ENCODE assay signal across 23 cellular contexts in genomic region chr2:8416836-8417832, GRCh38.
DNase-seq lines count a peak whose midpoint lies in the region; ATAC-seq and TF ChIP-seq lines count a peak whose summit lies in the region.
"Had no signal": no experiment of that assay in that cellular context is flagged by ENCODE, and none has a peak within 500 bp of the region (broad histone marks: within the 10 kb centered on the region; RNA-seq: fewer than 3 reads in every experiment).

No MANE protein-coding gene starts in this region.

- dilution Hi-C loops in IMR-90 (cut with HindIII; ENCODE audit: low sequenced_read_pairs, unreplicated experiment): no loop called here

- H3K23ac ChIP-seq in IMR-90 (ENCODE audit: low read depth, low read length): no peak overlapping the region

- H3K4ac ChIP-seq in IMR-90 (ENCODE audit: low read depth, low read length): peak overlapping the region; percentile 68; the same call in 1 of the 2 replicates

- POLR2A ChIA-PET in IMR-90 (lab: Charles Lee; ENCODE audit: unreplicated experiment): no interaction called here

- H3K27me3 ChIP-seq in IMR-90 (ENCODE audit: control insufficient read depth, insufficient read depth, low read length): no peaks in the 10 kb centered on the region; the same call in 1 of the 2 replicates

- CTCF ChIA-PET in IMR-90 (lab: Yijun Ruan, JAX): interaction anchor here (0.9 kb wide), 1 partner anchor 12 kb away, joined by 3 read pairs; no protein-coding TSS in a partner anchor

- peak overlapping the region; percentile 77; the same call in 1 of the 2 replicates for H3K14ac ChIP-seq in IMR-90 (replicated peaks; ENCODE audit: low read depth, low read length)

- peak overlapping the region; percentile 15 for H3K27ac Mint-ChIP-seq in chondrocyte (ENCODE audit: unreplicated experiment)
- peak overlapping the region in 1 of 2 donors; percentile 77 for H3K27ac Mint-ChIP-seq in natural killer cell treated with Interleukin-12 subunit alpha and Interleukin-12 subunit beta and Interleukin-15 and Interleukin-18, amount 100 ng/mL, for 72 hours
- H3K27ac Mint-ChIP-seq: progenitor cell of endocrine pancreas; T-helper 2 cell treated with Interferon-gamma antibody and Interleukin-4, amounts not matched to agents 5 μg/mL and 100 μg/mL, for 36 hours had no signal

- H2BK20ac ChIP-seq in IMR-90 (ENCODE audit: low read depth, low read length): peak overlapping the region; percentile 92

- TF ChIP-seq POLR2A in IMR-90 (IDR thresholded peaks at IDR 0.05; ENCODE audit: low read depth, low read length): no peak

- in situ Hi-C loops in IMR-90 (cut with MboI; ENCODE audit: low sequenced_read_pairs): no loop called here

- peak overlapping the region; percentile 8 for H2AK9ac ChIP-seq in IMR-90 (replicated peaks; ENCODE audit: low read depth, low read length, poor library complexity)

- H2BK5ac ChIP-seq in IMR-90 (ENCODE audit: low read depth, low read length, poor library complexity, severe bottlenecking): peak overlapping the region; percentile 69

- H3K9me3 ChIP-seq in IMR-90 (ENCODE audit: control insufficient read depth, insufficient read depth, low read length): no peaks in the 10 kb centered on the region
- H3K9me3 ChIP-seq: lower lobe of right lung, mucosa of descending colon had no signal

- no peaks in the 10 kb centered on the region for H4K20me1 ChIP-seq in IMR-90 (ENCODE audit: insufficient read depth, low read length)

- H2AK5ac ChIP-seq in IMR-90 (ENCODE audit: low read depth, low read length): peak overlapping the region; percentile 72; the same call in 1 of the 2 replicates

- peak overlapping the region; percentile 53; the same call in 1 of the 3 replicates for H2BK15ac ChIP-seq in IMR-90 (ENCODE audit: low read depth, low read length)

- peak overlapping the region; percentile 19; the same call in 1 of the 2 replicates for H3K27ac ChIP-seq in IMR-90 (ENCODE audit: insufficient read depth, low read length)
- H3K27ac ChIP-seq: lower lobe of right lung, VCaP had no signal

- no peak overlapping the region for H3K9ac ChIP-seq in IMR-90 (ENCODE audit: low read depth, low read length)

- H4K8ac ChIP-seq in IMR-90 (ENCODE audit: low read depth in 2 of 2, low read length in 2 of 2): peak overlapping the region; percentile 47 to 62; a peak in 3 of 4 replicates

- BruUV-seq in IMR-90 (replicated peaks; lab: Mats Ljungman, UMichigan): no TSS peak

- ATAC-seq in IMR-90 (ENCODE audit: low read depth): peak; percentile 42
- peak; percentile 43 to 60 for ATAC-seq in natural killer cell treated with Interleukin-12 subunit alpha and Interleukin-12 subunit beta and Interleukin-15 and Interleukin-18, amount 100 ng/mL, for 72 hours
- ATAC-seq in HG03520 (IDR thresholded peaks at IDR 0.05; ENCODE audit: unreplicated experiment): no peak
- ATAC-seq: lower lobe of right lung, mucosa of descending colon had no signal

- no peaks in the 10 kb centered on the region for H3K79me1 ChIP-seq in IMR-90 (ENCODE audit: low read depth in 1 of 2, low read length in 2 of 2)

- H4K5ac ChIP-seq in IMR-90 (ENCODE audit: low read depth, low read length): peak overlapping the region; percentile 77; the same call in 1 of the 2 replicates

- H3K36me3 Mint-ChIP-seq in chondrocyte (ENCODE audit: low read depth): no peaks in the 10 kb centered on the region
- H3K36me3 Mint-ChIP-seq in natural killer cell treated with Interleukin-12 subunit alpha and Interleukin-12 subunit beta and Interleukin-15 and Interleukin-18, amount 100 ng/mL, for 72 hours: no peaks in the 10 kb centered on the region

- H3K4me3 ChIP-seq in IMR-90 (ENCODE audit: insufficient read depth, low read depth, low read length): no peak overlapping the region
- H3K4me3 ChIP-seq: lower lobe of right lung, mucosa of descending colon had no signal

- intact Hi-C loops in IMR-90 (cut with micrococcal nuclease): no loop called here

- DNase-seq in DMS53 (lab: John Stamatoyannopoulos, UW) (peak; percentile 18), DMS53 treated with DMSO at 0.1 percent for 48 hours (lab: John Stamatoyannopoulos, UW; ENCODE audit: unreplicated experiment) (no peak), IMR-90 (peak; percentile 56), chondrocyte (ENCODE audit: low spot score) (no peak), COR-L47 (lab: John Stamatoyannopoulos, UW) (no peak), HUDEP-2 (lab: John Stamatoyannopoulos, UW; ENCODE audit: unreplicated experiment in 76 of 76) (no peak)
- no peak for DNase-seq in natural killer cell treated with Interleukin-12 subunit alpha and Interleukin-12 subunit beta and Interleukin-15 and Interleukin-18, amount 100 ng/mL, for 72 hours (ENCODE audit: low spot score)
- DNase-seq: 8988T; activated CD4-positive, alpha-beta T cell treated with anti-CD3 and anti-CD28 coated beads, Interleukin-2, amount 50 U/mL, for 4 hours; activated naive CD4-positive, alpha-beta T cell treated with Interleukin-2 at 50 U/mL for 16 hours; amygdala; kidney; lower lobe of right lung; mucosa of descending colon; NCI-H1105 treated with DMSO at 0.1 percent for 48 hours; NCI-H2029; NCI-H2227 treated with DMSO at 0.1 percent for 48 hours; NCI-H748 treated with DMSO at 0.1 percent for 48 hours had no signal

- H4K91ac ChIP-seq in IMR-90 (ENCODE audit: insufficient read depth, low read depth, low read length): peak overlapping the region; percentile 83

- peak overlapping the region; percentile 10; the same call in 1 of the 2 replicates for H3K4me2 ChIP-seq in IMR-90 (ENCODE audit: low read depth, low read length)

- H3K4me1 ChIP-seq in IMR-90 (ENCODE audit: control insufficient read depth, insufficient read depth, low read length): peaks cover 16% of the 10 kb centered on the region

- WGBS in IMR-90 (ENCODE audit: extremely low coverage in 2 of 2, insufficient read length in 1 of 2), 2 experiments: no CpG with 5 or more reads among the region's 10 CpGs

- peak overlapping the region; percentile 82 for H3K18ac ChIP-seq in IMR-90 (ENCODE audit: low read depth, low read length)

- H3K4me3 Mint-ChIP-seq in chondrocyte (ENCODE audit: unreplicated experiment): no peak overlapping the region
- no peak overlapping the region for H3K4me3 Mint-ChIP-seq in natural killer cell treated with Interleukin-12 subunit alpha and Interleukin-12 subunit beta and Interleukin-15 and Interleukin-18, amount 100 ng/mL, for 72 hours
- H3K4me3 Mint-ChIP-seq: neural crest cell; T-helper 2 cell treated with Interferon-gamma antibody and Interleukin-4, amounts not matched to agents 5 μg/mL and 100 μg/mL, for 36 hours had no signal

- no peak overlapping the region for H3K56ac ChIP-seq in IMR-90 (ENCODE audit: extremely low read depth, insufficient read depth, low read length)

- H3K9me3 Mint-ChIP-seq in chondrocyte (ENCODE audit: low read depth): peaks cover 6% of the 10 kb centered on the region
- H3K9me3 Mint-ChIP-seq in natural killer cell treated with Interleukin-12 subunit alpha and Interleukin-12 subunit beta and Interleukin-15 and Interleukin-18, amount 100 ng/mL, for 72 hours: peaks cover 2% of the 10 kb centered on the region
- H3K9me3 Mint-ChIP-seq: neural crest cell; T-helper 2 cell treated with Interferon-gamma antibody and Interleukin-4, amounts not matched to agents 5 μg/mL and 100 μg/mL, for 36 hours had no signal

- TF ChIP-seq CTCF in IMR-90 (conservative IDR thresholded peaks at IDR 0.05; ENCODE audit: low read depth, low read length) (no peak), chondrocyte (IDR thresholded peaks at IDR 0.05) (no peak)

- H3K9me1 ChIP-seq in IMR-90 (ENCODE audit: insufficient read depth, low read length): peaks cover 8% of the 10 kb centered on the region; the same call in 1 of the 2 replicates

- peak overlapping the region; percentile 52 for H2AFZ ChIP-seq in IMR-90 (replicated peaks; ENCODE audit: low read length, poor library complexity)

- H2BK120ac ChIP-seq in IMR-90 (ENCODE audit: low read depth, low read length): peak overlapping the region; percentile 57

- H3K36me3 ChIP-seq in IMR-90 (ENCODE audit: control insufficient read depth, insufficient read depth, low read length): no peaks in the 10 kb centered on the region
- H3K36me3 ChIP-seq: lower lobe of right lung had no signal

- H3K27me3 Mint-ChIP-seq in chondrocyte (ENCODE audit: low read depth): peaks cover 1% of the 10 kb centered on the region
- H3K27me3 Mint-ChIP-seq in natural killer cell treated with Interleukin-12 subunit alpha and Interleukin-12 subunit beta and Interleukin-15 and Interleukin-18, amount 100 ng/mL, for 72 hours: no peaks in the 10 kb centered on the region

- TF ChIP-seq RAD21 in IMR-90 (IDR thresholded peaks at IDR 0.05; ENCODE audit: low read length): no peak

- H3K4me1 Mint-ChIP-seq in chondrocyte (ENCODE audit: low read depth): peaks cover 54% of the 10 kb centered on the region
- H3K4me1 Mint-ChIP-seq in natural killer cell treated with Interleukin-12 subunit alpha and Interleukin-12 subunit beta and Interleukin-15 and Interleukin-18, amount 100 ng/mL, for 72 hours (ENCODE audit: low read depth in 2 of 2): peaks cover 59 to 60% of the 10 kb centered on the region in 2 donors

TF ChIP-seq in IMR-90, 13 proteins besides CTCF, POLR2A, EP300 and RAD21 (continues in another document):
- TF ChIP-seq MAZ (IDR thresholded peaks at IDR 0.05; ENCODE audit: borderline replicate concordance, low read depth, low read length): no peak
- TF ChIP-seq MAFK (IDR thresholded peaks at IDR 0.05; ENCODE audit: low read depth, low read length): no peak
- no peak for TF ChIP-seq SMC3 (IDR thresholded peaks at IDR 0.05; ENCODE audit: low read depth, low read length)
- TF ChIP-seq MXI1 (IDR thresholded peaks at IDR 0.05; ENCODE audit: borderline replicate concordance, low read depth, low read length): no peak
- no peak for TF ChIP-seq CHD1 (IDR thresholded peaks at IDR 0.05; ENCODE audit: low read depth, low read length)
- no peak for TF ChIP-seq ELK1 (IDR thresholded peaks at IDR 0.05; ENCODE audit: borderline replicate concordance, low read depth, low read length)
- TF ChIP-seq RFX5 (IDR thresholded peaks at IDR 0.05; ENCODE audit: low read depth, low read length): no peak
- no peak for TF ChIP-seq RCOR1 (IDR thresholded peaks at IDR 0.05; ENCODE audit: insufficient replicate concordance, low read length)
- TF ChIP-seq BHLHE40 (IDR thresholded peaks at IDR 0.05; ENCODE audit: low read depth, low read length): no peak
- no peak for TF ChIP-seq FOS (IDR thresholded peaks at IDR 0.05; ENCODE audit: low read depth, low read length)
- no peak for TF ChIP-seq NFE2L2 (IDR thresholded peaks at IDR 0.05; ENCODE audit: low read depth, low read length)
- no peak for TF ChIP-seq CEBPB (IDR thresholded peaks at IDR 0.05; ENCODE audit: low read depth, low read length)

Comparison
In these comparisons a context has a peak if more than half of its experiments do, and no peak if none do; other contexts are left out.
1. DNase-seq: peak in DMS53 (single experiment) and IMR-90 (single experiment); none in DMS53 treated with DMSO at 0.1 percent for 48 hours (single experiment), chondrocyte (single experiment), natural killer cell treated with Interleukin-12 subunit alpha and Interleukin-12 subunit beta and Interleukin-15 and Interleukin-18, amount 100 ng/mL, for 72 hours (single experiment), COR-L47 (single experiment) and HUDEP-2 (0 of 76).